30 cellular contexts compared by ENCODE assay signal in the genomic region with DNA sequence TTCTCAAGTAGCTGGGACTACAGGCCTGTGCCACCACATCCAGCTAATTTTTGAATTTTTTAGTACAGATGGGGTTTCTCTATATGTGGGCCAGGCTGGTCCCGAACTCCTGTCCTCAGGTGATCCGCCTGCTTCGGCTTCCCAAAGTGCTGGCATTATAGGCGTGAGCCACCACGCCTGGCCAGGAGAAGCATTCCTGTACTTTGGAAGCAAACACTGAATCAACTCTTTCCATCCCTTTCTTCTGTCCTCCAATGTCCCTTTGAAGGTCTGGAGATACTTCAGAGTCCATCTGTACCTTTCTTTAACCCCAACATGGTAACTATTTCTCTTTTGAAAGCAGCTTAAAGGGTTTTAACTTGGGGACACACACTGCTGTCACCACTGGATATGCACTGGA.
"Had no signal": no experiment of that assay in that cellular context is flagged by ENCODE, and none has a peak within 500 bp of the region (broad histone marks: within the 10 kb centered on the region; RNA-seq: fewer than 3 reads in every experiment).

No MANE protein-coding gene starts in this region.

- H3K9me3 Mint-ChIP-seq: natural killer cell treated with Interleukin-12 subunit alpha and Interleukin-12 subunit beta and Interleukin-15 and Interleukin-18, amount 100 ng/mL, for 72 hours; stimulated activated effector memory CD8-positive, alpha-beta T cell treated with anti-CD3 and anti-CD28 coated beads, Interleukin-12 subunit alpha, Interleukin-12 subunit beta, amount 100 ng/mL, for 72 hours had no signal

- FAIRE-seq: small intestine, urothelium cell line had no signal

- H3K4me1 Mint-ChIP-seq: nephron progenitor cell; neural crest cell; stimulated activated effector memory CD8-positive, alpha-beta T cell treated with anti-CD3 and anti-CD28 coated beads, Interleukin-12 subunit alpha, Interleukin-12 subunit beta, amount 100 ng/mL, for 72 hours had no signal

- H3K9me3 ChIP-seq: neutrophil, ovary, thyroid gland, upper lobe of left lung, vagina had no signal

- H3K36me3 Mint-ChIP-seq: stimulated activated effector memory CD8-positive, alpha-beta T cell treated with anti-CD3 and anti-CD28 coated beads, Interleukin-12 subunit alpha, Interleukin-12 subunit beta, amount 100 ng/mL, for 72 hours had no signal

- H3K4me1 ChIP-seq: parathyroid adenoma, psoas muscle, sigmoid colon, stomach, thyroid gland, tibial nerve, upper lobe of left lung, vagina had no signal

- H3K27ac Mint-ChIP-seq: nephron progenitor cell; progenitor cell of endocrine pancreas; stimulated activated effector memory CD8-positive, alpha-beta T cell treated with anti-CD3 and anti-CD28 coated beads, Interleukin-12 subunit alpha, Interleukin-12 subunit beta, amount 100 ng/mL, for 72 hours had no signal

- H3K79me2 ChIP-seq: parathyroid adenoma had no signal

- H3K4me3 ChIP-seq: ovary, psoas muscle, sigmoid colon, stomach, thoracic aorta, thyroid gland, tibial nerve, upper lobe of left lung, vagina had no signal

- H3K27ac ChIP-seq: neutrophil, ovary, parathyroid adenoma, psoas muscle, sigmoid colon, stomach, thoracic aorta, thyroid gland, tibial nerve, upper lobe of left lung, vagina had no signal

- H3K4me3 Mint-ChIP-seq: naive thymus-derived CD8-positive, alpha-beta T cell; natural killer cell treated with Interleukin-12 subunit alpha and Interleukin-12 subunit beta and Interleukin-15 and Interleukin-18, amount 100 ng/mL, for 72 hours; nephron progenitor cell; neural crest cell; stimulated activated effector memory CD8-positive, alpha-beta T cell treated with anti-CD3 and anti-CD28 coated beads, Interleukin-12 subunit alpha, Interleukin-12 subunit beta, amount 100 ng/mL, for 72 hours; stimulated activated naive B cell treated with anti-CD40 and anti-IgM and Interleukin-4, amounts not matched to agents 10 μg/mL and 1 μg/mL and 100 μg/mL, for 72 hours; stimulated activated naive CD8-positive, alpha-beta T cell treated with anti-CD3 and anti-CD28 coated beads, Interleukin-15, Interleukin-2, amounts not matched to agents 100 ng/mL and 50 ng/mL, for 24 hours had no signal

- H3K36me3 ChIP-seq: neutrophil, ovary, sigmoid colon, stomach, thoracic aorta, thyroid gland, tibial nerve, upper lobe of left lung, vagina had no signal

- ATAC-seq: naive thymus-derived CD8-positive, alpha-beta T cell; natural killer cell treated with Interleukin-12 subunit alpha and Interleukin-12 subunit beta and Interleukin-15 and Interleukin-18, amount 100 ng/mL, for 72 hours; psoas muscle; right cardiac atrium; stimulated activated effector memory CD8-positive, alpha-beta T cell treated with anti-CD3 and anti-CD28 coated beads, Interleukin-12 subunit alpha, Interleukin-12 subunit beta, amount 100 ng/mL, for 72 hours; stimulated activated naive B cell treated with anti-CD40 and anti-IgM and Interleukin-4, amounts not matched to agents 10 μg/mL and 1 μg/mL and 100 μg/mL, for 72 hours had no signal

- H3K27me3 Mint-ChIP-seq: naive thymus-derived CD8-positive, alpha-beta T cell; stimulated activated naive B cell treated with anti-CD40 and anti-IgM and Interleukin-4, amounts not matched to agents 10 μg/mL and 1 μg/mL and 100 μg/mL, for 72 hours; stimulated activated naive CD8-positive, alpha-beta T cell treated with anti-CD3 and anti-CD28 coated beads, Interleukin-15, Interleukin-2, amounts not matched to agents 100 ng/mL and 50 ng/mL, for 24 hours had no signal

- H2AFZ ChIP-seq: parathyroid adenoma had no signal

- DNase-seq: naive thymus-derived CD8-positive, alpha-beta T cell; nephron progenitor cell; nucleus accumbens; ovary; posterior cingulate gyrus; psoas muscle; right cardiac atrium; sigmoid colon; small intestine; stimulated activated CD4-positive, alpha-beta T cell treated with anti-CD3 and anti-CD28 coated beads, Interleukin-15, amount 100 ng/mL, for 24 hours; stimulated activated CD4-positive, alpha-beta T cell treated with anti-CD3 and anti-CD28 coated beads, Interleukin-2, amount 100 ng/mL, for 24 hours; stimulated activated CD4-positive, alpha-beta T cell treated with anti-CD3 and anti-CD28 coated beads, Interleukin-2, amount 100 ng/mL, for 48 hours; stimulated activated CD4-positive, alpha-beta T cell treated with anti-CD3 and anti-CD28 coated beads, Interleukin-4, amount 100 ng/mL, for 24 hours; stimulated activated naive B cell treated with anti-CD40 and anti-IgM and Interleukin-4, amounts not matched to agents 10 μg/mL and 1 μg/mL and 100 μg/mL, for 72 hours; stimulated activated naive CD4-positive, alpha-beta T cell treated with Interleukin-2 at 50 U/mL for 16 hours; stomach; thyroid gland; trophoblast cell; upper lobe of left lung had no signal

- H3K9ac ChIP-seq: parathyroid adenoma had no signal

- H3K27me3 ChIP-seq: neutrophil, ovary, sigmoid colon, stomach, thyroid gland, tibial nerve, upper lobe of left lung, vagina had no signal
